In the genomic region with DNA sequence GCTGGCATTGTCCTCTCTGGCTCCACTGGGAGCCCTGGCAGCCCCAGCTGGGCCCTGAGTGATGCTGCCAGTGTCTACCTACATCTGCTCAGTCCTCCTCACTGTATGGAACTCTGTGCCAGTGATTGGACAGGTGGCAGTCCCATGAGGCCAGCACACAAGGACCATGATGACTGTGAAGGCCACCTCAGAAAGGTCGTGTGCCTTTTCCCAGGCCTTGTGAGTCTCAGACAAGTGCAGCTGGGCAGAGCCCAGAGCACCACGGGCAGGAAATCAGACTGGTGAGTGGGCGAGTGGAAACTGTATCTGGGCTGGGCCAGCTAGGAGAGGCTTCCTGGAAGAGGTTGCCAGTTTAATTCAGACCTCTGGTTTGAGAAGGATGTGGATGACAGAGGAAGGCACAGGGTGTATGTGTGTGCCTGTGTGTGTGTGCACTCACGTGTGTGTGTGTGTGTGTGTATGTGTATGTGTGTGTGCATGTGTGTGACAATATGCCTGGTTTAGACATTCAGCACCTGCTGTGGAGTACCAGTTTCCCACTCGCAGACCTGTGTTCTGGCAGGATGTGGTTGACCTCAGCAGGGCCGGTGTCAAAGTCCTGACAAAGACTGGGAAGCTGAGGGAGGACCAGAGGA, we compare ENCODE assay signal across 8 cellular contexts. TPM values are rescaled to one million over a fixed set of nuclear protein-coding genes. Genes with fewer than 3 reads are reported as not detected.
DNase-seq lines count a peak whose midpoint lies in the region; ATAC-seq and TF ChIP-seq lines count a peak whose summit lies in the region.

No MANE protein-coding gene starts in this region.

- H3K9me3 Mint-ChIP-seq in activated T-helper 17 cell treated with anti-CD3 and anti-CD28 coated beads, Interleukin-2, amount 50 U/mL, for 72 hours = no peaks in the 10 kb centered on the region

- peaks cover 60% of the 10 kb centered on the region for H3K4me1 Mint-ChIP-seq in activated T-helper 17 cell treated with anti-CD3 and anti-CD28 coated beads, Interleukin-2, amount 50 U/mL, for 72 hours

- no peak for TF ChIP-seq POLR2A in spleen (IDR thresholded peaks at IDR 0.05)
- no peak for TF ChIP-seq POLR2A in sigmoid colon (IDR thresholded peaks at IDR 0.05)

- no peak for TF ChIP-seq CTCF in spleen (IDR thresholded peaks at IDR 0.05 in 8 of 11, conservative IDR thresholded peaks at IDR 0.05 in 3 of 11)
- no peak for TF ChIP-seq CTCF in sigmoid colon (IDR thresholded peaks at IDR 0.05)

- peak overlapping the region; percentile 79 for H3K4me3 Mint-ChIP-seq in activated T-helper 17 cell treated with anti-CD3 and anti-CD28 coated beads, Interleukin-2, amount 50 U/mL, for 72 hours

- H3K27ac ChIP-seq in spleen (peak overlapping the region in 7 of 8 donors; percentile 39 to 96 (median 58)), sigmoid colon (no peak overlapping the region), caudate nucleus (ENCODE audit: low read depth, low read length) (no peak overlapping the region)

- H3K4me3 ChIP-seq in spleen (peak overlapping the region in 1 of 8 donors; percentile 32), sigmoid colon (no peak overlapping the region)

- H3K4me1 ChIP-seq in spleen = peaks cover 29 to 100% (median 85%) of the 10 kb centered on the region in 6 donors
- peaks cover 0 to 3% (median 0%) of the 10 kb centered on the region in 4 donors for H3K4me1 ChIP-seq in sigmoid colon

- WGBS in spleen, 5 donors = 9 to 16% (median 13%) methylated on average over 5 to 6 of the region's 6 CpGs
- WGBS in sigmoid colon, 2 donors = 30 to 56% methylated on average over 6 of the region's 6 CpGs

- H3K36me3 ChIP-seq in spleen = peaks cover 0 to 41% (median 0%) of the 10 kb centered on the region in 6 donors
- H3K36me3 ChIP-seq in sigmoid colon = peaks cover 0 to 5% (median 0%) of the 10 kb centered on the region in 4 donors

- peaks cover 95% of the 10 kb centered on the region for H3K36me3 Mint-ChIP-seq in activated T-helper 17 cell treated with anti-CD3 and anti-CD28 coated beads, Interleukin-2, amount 50 U/mL, for 72 hours (ENCODE audit: low read depth)

- intact Hi-C loops in spleen (cut with DNase I; ENCODE audit: low total_unique reads) (no loop called here), sigmoid colon (cut with DNase I) (no loop called here), head of caudate nucleus (cut with DNase I) (no loop called here)

- peak; percentile 72 for ATAC-seq in GM18511 (IDR thresholded peaks at IDR 0.05; ENCODE audit: unreplicated experiment)
- ATAC-seq in HG03442 (IDR thresholded peaks at IDR 0.05; ENCODE audit: unreplicated experiment) = peak; percentile 52
- peak; percentile 84 for ATAC-seq in activated T-helper 17 cell treated with anti-CD3 and anti-CD28 coated beads, Interleukin-2, amount 50 U/mL, for 72 hours (replicated peaks)

- no peaks in the 10 kb centered on the region for H3K27me3 Mint-ChIP-seq in activated T-helper 17 cell treated with anti-CD3 and anti-CD28 coated beads, Interleukin-2, amount 50 U/mL, for 72 hours

- H3K27me3 ChIP-seq in spleen (replicated peaks in 1 of 7) (no peaks in the 10 kb centered on the region), sigmoid colon (no peaks in the 10 kb centered on the region)

- no peak for TF ChIP-seq EP300 in sigmoid colon (IDR thresholded peaks at IDR 0.05)

- H3K9me3 ChIP-seq in spleen (no peaks in the 10 kb centered on the region), sigmoid colon (no peaks in the 10 kb centered on the region)

- H3K27ac Mint-ChIP-seq in activated T-helper 17 cell treated with anti-CD3 and anti-CD28 coated beads, Interleukin-2, amount 50 U/mL, for 72 hours = peak overlapping the region; percentile 87

- DNase-seq in spleen (no peak), sigmoid colon (no peak), NCI-H128 (lab: John Stamatoyannopoulos, UW; ENCODE audit: unreplicated experiment) (no peak), head of caudate nucleus (no peak), caudate nucleus (lab: John Stamatoyannopoulos, UW) (no peak)

RNA-seq across cellular contexts. Expression of gene MAPKAPK3, which starts 7.0 kb away (rescaled TPM):
- 100 to 1,000 TPM in 1 of 2 donors, 10 to 100 TPM in 1; 99.8 to 131 TPM for total RNA-seq in activated T-helper 17 cell treated with anti-CD3 and anti-CD28 coated beads, Interleukin-2, amount 50 U/mL, for 72 hours
- 10 to 100 TPM; 34.7 to 55.0 (median 44.9) TPM for total RNA-seq in spleen
- 10 to 100 TPM; 18.0 to 34.8 (median 18.9) TPM for polyA plus RNA-seq in spleen
- total RNA-seq in sigmoid colon = 10 to 100 TPM; 15.2 to 22.2 (median 19.1) TPM
- 10 to 100 TPM; 19.8 to 32.8 (median 30.3) TPM for polyA plus RNA-seq in sigmoid colon

RNA-seq across cellular contexts. Expression of gene CISH, which starts 12.4 kb away (rescaled TPM):
- total RNA-seq in activated T-helper 17 cell treated with anti-CD3 and anti-CD28 coated beads, Interleukin-2, amount 50 U/mL, for 72 hours = 100 to 1,000 TPM; 204 to 327 TPM
- 10 to 100 TPM in 5 of 7 donors, 1 to 10 TPM in 2; 8.7 to 23.6 (median 14.0) TPM for total RNA-seq in spleen
- polyA plus RNA-seq in spleen = 1 to 10 TPM; 2.9 to 7.4 (median 6.7) TPM
- 10 to 100 TPM in 1 of 4 donors, 1 to 10 TPM in 3; 2.1 to 17.0 (median 5.3) TPM for total RNA-seq in sigmoid colon
- 10 to 100 TPM in 2 of 3 donors, 1 to 10 TPM in 1; 8.1 to 13.2 (median 11.8) TPM for polyA plus RNA-seq in sigmoid colon

RNA-seq across cellular contexts. Expression of gene DOCK3, which starts 50.8 kb away (rescaled TPM):
- 1 to 10 TPM; 3.8 to 7.8 TPM for total RNA-seq in activated T-helper 17 cell treated with anti-CD3 and anti-CD28 coated beads, Interleukin-2, amount 50 U/mL, for 72 hours
- total RNA-seq in spleen (1 to 10 TPM in 1 of 7 donors, under 1 TPM in 6; 0.21 to 2.1 (median 0.60) TPM), sigmoid colon (1 to 10 TPM; 1.8 to 4.4 (median 3.6) TPM)
- polyA plus RNA-seq in spleen (under 1 TPM; 0.08 to 0.38 (median 0.37) TPM), sigmoid colon (under 1 TPM in 1 of 3 donors, not detected in 2; 0.25 TPM)

RNA-seq across cellular contexts. Expression of gene HEMK1, which starts 54.6 kb away (rescaled TPM):
- 10 to 100 TPM; 47.5 to 99.2 TPM for total RNA-seq in activated T-helper 17 cell treated with anti-CD3 and anti-CD28 coated beads, Interleukin-2, amount 50 U/mL, for 72 hours
- total RNA-seq in spleen (10 to 100 TPM in 6 of 7 donors, 1 to 10 TPM in 1; 7.6 to 22.5 (median 18.9) TPM), sigmoid colon (10 to 100 TPM in 1 of 4 donors, 1 to 10 TPM in 3; 5.0 to 13.3 (median 7.2) TPM)
- polyA plus RNA-seq in spleen (10 to 100 TPM; 25.1 to 45.2 (median 41.1) TPM), sigmoid colon (10 to 100 TPM in 2 of 3 donors, 1 to 10 TPM in 1; 9.6 to 17.7 (median 12.3) TPM)

RNA-seq across cellular contexts. Expression of gene C3orf18, which starts 56.4 kb away (rescaled TPM):
- total RNA-seq in activated T-helper 17 cell treated with anti-CD3 and anti-CD28 coated beads, Interleukin-2, amount 50 U/mL, for 72 hours = 10 to 100 TPM; 17.3 to 50.8 TPM
- total RNA-seq in spleen (10 to 100 TPM in 1 of 7 donors, 1 to 10 TPM in 6; 3.2 to 12.2 (median 5.8) TPM), sigmoid colon (10 to 100 TPM; 13.3 to 28.0 (median 16.0) TPM)
- polyA plus RNA-seq in spleen (1 to 10 TPM; 2.3 to 4.6 (median 3.5) TPM), sigmoid colon (1 to 10 TPM; 1.8 to 4.0 (median 2.3) TPM)

Comparison
In these comparisons a context has a peak if more than half of its experiments do, and no peak if none do; other contexts are left out.
1. H3K27ac ChIP-seq: peak in spleen (7 of 8); none in sigmoid colon (0 of 4) and caudate nucleus (single experiment).
2. RNA of gene CISH, which starts 12.4 kb away (total RNA-seq): 204 to 327 TPM in activated T-helper 17 cell treated with anti-CD3 and anti-CD28 coated beads, Interleukin-2, amount 50 U/mL, for 72 hours; 8.7 to 23.6 TPM in spleen and 2.1 to 17.0 TPM in sigmoid colon; every median in the first group is over 4 times any median in the second.
3. Peak in every context shown above with its lines, with median percentiles within 50 percentile points of each other: ATAC-seq.